1 cellular context compared by ENCODE assay signal in genomic region chr6:43891072-43891870, GRCh38.
TF ChIP-seq lines count a peak whose summit lies in the region.

No MANE protein-coding gene starts in this region.

TF ChIP-seq in WTC11, 78 proteins besides CTCF, POLR2A, EP300 and RAD21 (continued from another document):
- no peak for TF ChIP-seq ZNF281 (CRISPR knock-in tag; IDR thresholded peaks at IDR 0.05)
TF ChIP-seq in WTC11: peak in this region for 0.
